Comparison of ENCODE assay signal across 7 cellular contexts in the genomic region with DNA sequence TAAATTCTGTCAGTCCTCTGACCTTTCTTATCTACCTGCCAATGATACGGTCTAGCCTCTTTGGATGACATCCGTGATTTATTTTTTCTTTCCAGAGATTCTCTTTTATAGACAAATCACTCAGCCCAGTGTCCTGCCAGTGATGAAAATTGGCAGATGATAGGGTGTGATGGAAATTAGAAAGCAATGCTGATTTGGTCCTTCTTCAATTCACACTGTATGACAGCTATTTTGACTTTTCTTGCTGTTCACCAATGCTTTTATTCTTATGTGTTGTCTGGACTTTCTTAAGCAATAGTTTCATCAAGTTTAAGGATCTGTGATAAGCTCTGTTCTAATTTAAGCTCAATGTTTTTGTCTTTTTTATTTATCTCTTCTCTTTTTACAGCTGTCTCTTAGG.
A peak's percentile ranks its signal among the peaks of the same experiment; 100 is the strongest.
DNase-seq lines count a peak whose midpoint lies in the region; ATAC-seq, FAIRE-seq and TF ChIP-seq lines count a peak whose summit lies in the region.
"Not testable (repeated sequence)": the region's sequence is repeated elsewhere in the genome, so short reads cannot be mapped to it uniquely, and the experiment has no call there.

No MANE protein-coding gene starts in this region.

- not testable (repeated sequence) for DNase-seq in A549 (ENCODE audit: low read depth in 1 of 2, low spot score in 1 of 2); astrocyte (ENCODE audit: low read depth); endodermal cell; stimulated activated naive B cell treated with anti-CD40 and anti-IgM and Interleukin-4, amounts not matched to agents 10 μg/mL and 1 μg/mL and 100 μg/mL, for 72 hours; upper lobe of right lung
- peak; percentile 52 for DNase-seq in medulla oblongata (ENCODE audit: extremely low spot score)

- H3K27me3 ChIP-seq in astrocyte (ENCODE audit: insufficient read depth, low read length); endodermal cell (ENCODE audit: control insufficient read depth, insufficient read depth, low read length, poor library complexity, severe bottlenecking); gastroesophageal sphincter; upper lobe of right lung: not testable (repeated sequence)

- H3K27ac Mint-ChIP-seq in astrocyte (ENCODE audit: unreplicated experiment); endodermal cell; stimulated activated naive B cell treated with anti-CD40 and anti-IgM and Interleukin-4, amounts not matched to agents 10 μg/mL and 1 μg/mL and 100 μg/mL, for 72 hours: not testable (repeated sequence)

- H3K4me2 ChIP-seq in A549; astrocyte (ENCODE audit: low read length): not testable (repeated sequence)

- H3K36me3 ChIP-seq in astrocyte (ENCODE audit: insufficient read depth, low read length); endodermal cell (ENCODE audit: control insufficient read depth, insufficient read depth, low read length); gastroesophageal sphincter; upper lobe of right lung: not testable (repeated sequence)

- H3K27ac ChIP-seq in A549; astrocyte (ENCODE audit: low read depth, low read length); endodermal cell (ENCODE audit: low read depth, low read length); gastroesophageal sphincter; upper lobe of right lung: not testable (repeated sequence)

- not testable (repeated sequence) for H3K4me3 ChIP-seq in A549; astrocyte (ENCODE audit: insufficient read depth, low read depth, low read length); gastroesophageal sphincter; upper lobe of right lung
- peak overlapping the region; percentile 30 for H3K4me3 ChIP-seq in endodermal cell (ENCODE audit: low read length)

- CTCF ChIA-PET in A549 (lab: Yijun Ruan, JAX) = not testable (repeated sequence)

- not testable (repeated sequence) for TF ChIP-seq RAD21 in A549 (conservative IDR thresholded peaks at IDR 0.05 in 1 of 2, IDR thresholded peaks at IDR 0.05 in 1 of 2)

- not testable (repeated sequence) for H3K9me3 Mint-ChIP-seq in astrocyte (ENCODE audit: unreplicated experiment); stimulated activated naive B cell treated with anti-CD40 and anti-IgM and Interleukin-4, amounts not matched to agents 10 μg/mL and 1 μg/mL and 100 μg/mL, for 72 hours
- peaks cover 12% of the 10 kb centered on the region for H3K9me3 Mint-ChIP-seq in endodermal cell

- not testable (repeated sequence) for H3K4me1 ChIP-seq in A549; astrocyte (ENCODE audit: insufficient read depth, low read length); endodermal cell (ENCODE audit: control insufficient read depth, insufficient read depth, low read length); gastroesophageal sphincter; upper lobe of right lung

- TF ChIP-seq CTCF in A549 (IDR thresholded peaks at IDR 0.05); astrocyte (IDR thresholded peaks at IDR 0.05; ENCODE audit: insufficient read depth, low read depth, low read length); endodermal cell (conservative IDR thresholded peaks at IDR 0.05); gastroesophageal sphincter (IDR thresholded peaks at IDR 0.05); upper lobe of right lung (IDR thresholded peaks at IDR 0.05): not testable (repeated sequence)

- H3K36me3 Mint-ChIP-seq in astrocyte (ENCODE audit: low read depth, unreplicated experiment); endodermal cell (ENCODE audit: low read depth); stimulated activated naive B cell treated with anti-CD40 and anti-IgM and Interleukin-4, amounts not matched to agents 10 μg/mL and 1 μg/mL and 100 μg/mL, for 72 hours: not testable (repeated sequence)

- H3K27me3 Mint-ChIP-seq in astrocyte (ENCODE audit: low read depth, unreplicated experiment); endodermal cell (ENCODE audit: insufficient read depth); stimulated activated naive B cell treated with anti-CD40 and anti-IgM and Interleukin-4, amounts not matched to agents 10 μg/mL and 1 μg/mL and 100 μg/mL, for 72 hours: not testable (repeated sequence)

- WGBS in A549 (ENCODE audit: missing lambda C conversion rate) = 10% methylated on average over 2 of the region's 2 CpGs
- WGBS in endodermal cell (ENCODE audit: insufficient coverage in 1 of 2, insufficient read length in 1 of 2), 2 experiments = 40 to 50% methylated on average over 2 of the region's 2 CpGs
- WGBS in gastroesophageal sphincter (ENCODE audit: low coverage in 1 of 2), 2 donors = 35 to 47% methylated on average over 2 of the region's 2 CpGs

- not testable (repeated sequence) for TF ChIP-seq POLR2A in A549 (IDR thresholded peaks at IDR 0.05; ENCODE audit: low read length); gastroesophageal sphincter (IDR thresholded peaks at IDR 0.05)

- not testable (repeated sequence) for TF ChIP-seq EP300 in A549 (IDR thresholded peaks at IDR 0.05); gastroesophageal sphincter (IDR thresholded peaks at IDR 0.05)

- not testable (repeated sequence) for ATAC-seq in A549
- peak; percentile 3 for ATAC-seq in gastroesophageal sphincter
- peak; percentile 3 to 11 for ATAC-seq in stimulated activated naive B cell treated with anti-CD40 and anti-IgM and Interleukin-4, amounts not matched to agents 10 μg/mL and 1 μg/mL and 100 μg/mL, for 72 hours (replicated peaks)
- ATAC-seq in upper lobe of right lung = peak; percentile 2

- H3K9ac ChIP-seq in astrocyte (ENCODE audit: low read length); endodermal cell (ENCODE audit: extremely low read depth, low read length, poor library complexity, severe bottlenecking): not testable (repeated sequence)

- intact Hi-C loops in upper lobe of right lung (cut with DNase I) = not testable (repeated sequence)

- H2AFZ ChIP-seq in astrocyte (ENCODE audit: low read depth, low read length) = not testable (repeated sequence)

- H4K20me1 ChIP-seq in astrocyte (ENCODE audit: insufficient read depth, low read length) = not testable (repeated sequence)

- not testable (repeated sequence) for H3K4me1 Mint-ChIP-seq in astrocyte (ENCODE audit: low read depth, unreplicated experiment); endodermal cell; stimulated activated naive B cell treated with anti-CD40 and anti-IgM and Interleukin-4, amounts not matched to agents 10 μg/mL and 1 μg/mL and 100 μg/mL, for 72 hours

- POLR2A ChIA-PET in A549 (lab: Yijun Ruan, JAX) = not testable (repeated sequence)

- H3K79me2 ChIP-seq in astrocyte (ENCODE audit: insufficient read depth, low read length) = not testable (repeated sequence)

- not testable (repeated sequence) for H3K4me3 Mint-ChIP-seq in astrocyte (ENCODE audit: unreplicated experiment); endodermal cell; stimulated activated naive B cell treated with anti-CD40 and anti-IgM and Interleukin-4, amounts not matched to agents 10 μg/mL and 1 μg/mL and 100 μg/mL, for 72 hours

- not testable (repeated sequence) for H3K9me3 ChIP-seq in A549; astrocyte (ENCODE audit: insufficient read depth, low read depth, low read length); gastroesophageal sphincter; upper lobe of right lung
- H3K9me3 ChIP-seq in endodermal cell (ENCODE audit: control insufficient read depth, low read length) = peaks cover 95% of the 10 kb centered on the region

- FAIRE-seq in A549 (lab: Jason Lieb, UNC) = peak; percentile 54
- FAIRE-seq in astrocyte (lab: Jason Lieb, UNC) = peak; percentile 34
